Comparison of ENCODE assay signal across 8 cellular contexts in the genomic region with DNA sequence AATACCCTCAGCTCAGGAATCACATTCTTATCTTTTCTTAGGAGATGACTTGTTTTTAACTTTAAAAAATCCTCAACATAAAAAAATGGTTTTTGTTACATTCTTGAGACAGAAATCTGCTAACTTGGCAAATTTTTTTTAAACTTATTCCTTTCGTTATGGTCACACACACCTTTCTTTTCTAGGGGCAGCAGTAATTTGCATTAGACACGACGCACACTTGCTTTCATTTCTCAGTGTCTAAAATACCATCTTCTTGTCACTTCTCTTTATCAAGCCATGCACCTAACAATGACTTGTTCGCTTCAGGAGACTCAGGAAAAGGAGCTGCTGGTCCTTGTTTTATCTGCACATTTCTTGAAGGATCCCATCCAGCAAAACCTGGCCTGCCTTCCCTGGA.
A peak's percentile ranks its signal among the peaks of the same experiment; 100 is the strongest.
DNase-seq lines count a peak whose midpoint lies in the region; ATAC-seq and TF ChIP-seq lines count a peak whose summit lies in the region.

No MANE protein-coding gene starts in this region.

- TF ChIP-seq POLR2A in esophagus squamous epithelium (IDR thresholded peaks at IDR 0.05): no peak

- peak in 1 of 3 donors; percentile 21 for DNase-seq in CD4-positive, CD25-positive, alpha-beta regulatory T cell
- no peak for DNase-seq in activated naive CD8-positive, alpha-beta T cell treated with anti-CD3 and anti-CD28 coated beads, Interleukin-2, amount 50 U/mL, for 24 hours
- no peak for DNase-seq in activated effector memory CD4-positive, alpha-beta T cell treated with anti-CD3 and anti-CD28 coated beads, Interleukin-2, amount 50 U/mL, for 16 hours
- DNase-seq in posterior cingulate gyrus (no peak), DMS114 treated with DMSO at 0.1 percent for 48 hours (lab: John Stamatoyannopoulos, UW; ENCODE audit: unreplicated experiment) (no peak), esophagus squamous epithelium (lab: John Stamatoyannopoulos, UW) (no peak)

- H3K27me3 ChIP-seq in CD4-positive, CD25-positive, alpha-beta regulatory T cell (ENCODE audit: control insufficient read depth, insufficient read depth, low read length): no peaks in the 10 kb centered on the region
- H3K27me3 ChIP-seq in esophagus squamous epithelium: no peaks in the 10 kb centered on the region

- peak overlapping the region; percentile 76 to 95 (median 79) for H3K27ac Mint-ChIP-seq in CD4-positive, CD25-positive, alpha-beta regulatory T cell
- H3K27ac Mint-ChIP-seq in activated naive CD8-positive, alpha-beta T cell treated with anti-CD3 and anti-CD28 coated beads, Interleukin-2, amount 50 U/mL, for 24 hours: peak overlapping the region; percentile 81

- H3K9me3 ChIP-seq in CD4-positive, CD25-positive, alpha-beta regulatory T cell (ENCODE audit: control insufficient read depth in 2 of 2, low read length in 2 of 2): no peaks in the 10 kb centered on the region
- H3K9me3 ChIP-seq in esophagus squamous epithelium: no peaks in the 10 kb centered on the region

- H3K36me3 Mint-ChIP-seq in CD4-positive, CD25-positive, alpha-beta regulatory T cell: peaks cover 6% of the 10 kb centered on the region
- no peaks in the 10 kb centered on the region for H3K36me3 Mint-ChIP-seq in activated naive CD8-positive, alpha-beta T cell treated with anti-CD3 and anti-CD28 coated beads, Interleukin-2, amount 50 U/mL, for 24 hours (ENCODE audit: low read depth)

- H3K9me3 Mint-ChIP-seq in CD4-positive, CD25-positive, alpha-beta regulatory T cell: peaks cover 0 to 10% (median 0%) of the 10 kb centered on the region in 7 donors
- H3K9me3 Mint-ChIP-seq in activated naive CD8-positive, alpha-beta T cell treated with anti-CD3 and anti-CD28 coated beads, Interleukin-2, amount 50 U/mL, for 24 hours: peaks cover 6% of the 10 kb centered on the region

- peak overlapping the region; percentile 60 for H3K27ac ChIP-seq in CD4-positive, CD25-positive, alpha-beta regulatory T cell (ENCODE audit: insufficient read depth, low read length, poor library complexity, severe bottlenecking)
- peak overlapping the region in 2 of 4 donors; percentile 24 to 48 for H3K27ac ChIP-seq in esophagus squamous epithelium

- intact Hi-C loops in posterior cingulate gyrus (cut with DNase I): no loop called here
- intact Hi-C loops in esophagus squamous epithelium (cut with DNase I): no loop called here

- no peak for ATAC-seq in CD4-positive, CD25-positive, alpha-beta regulatory T cell (ENCODE audit: low read depth in 2 of 2)
- ATAC-seq in GM19452 (IDR thresholded peaks at IDR 0.05; ENCODE audit: unreplicated experiment): peak; percentile 67
- peak; percentile 51 for ATAC-seq in HG03378 (IDR thresholded peaks at IDR 0.05; ENCODE audit: unreplicated experiment)
- ATAC-seq in activated naive CD8-positive, alpha-beta T cell treated with anti-CD3 and anti-CD28 coated beads, Interleukin-2, amount 50 U/mL, for 24 hours: no peak

- H3K36me3 ChIP-seq in CD4-positive, CD25-positive, alpha-beta regulatory T cell (ENCODE audit: control insufficient read depth, insufficient read depth, low read length): no peaks in the 10 kb centered on the region
- H3K36me3 ChIP-seq in esophagus squamous epithelium: no peaks in the 10 kb centered on the region

- H3K4me3 ChIP-seq in CD4-positive, CD25-positive, alpha-beta regulatory T cell (ENCODE audit: low read depth, low read length): peak overlapping the region; percentile 73
- H3K4me3 ChIP-seq in esophagus squamous epithelium: no peak overlapping the region

- peaks cover 23 to 55% (median 30%) of the 10 kb centered on the region in 4 donors for H3K4me1 Mint-ChIP-seq in CD4-positive, CD25-positive, alpha-beta regulatory T cell
- H3K4me1 Mint-ChIP-seq in activated naive CD8-positive, alpha-beta T cell treated with anti-CD3 and anti-CD28 coated beads, Interleukin-2, amount 50 U/mL, for 24 hours: peaks cover 40% of the 10 kb centered on the region

- H3K27me3 Mint-ChIP-seq in CD4-positive, CD25-positive, alpha-beta regulatory T cell: peaks cover 4% of the 10 kb centered on the region
- peaks cover 2% of the 10 kb centered on the region for H3K27me3 Mint-ChIP-seq in activated naive CD8-positive, alpha-beta T cell treated with anti-CD3 and anti-CD28 coated beads, Interleukin-2, amount 50 U/mL, for 24 hours

- TF ChIP-seq CTCF in esophagus squamous epithelium (IDR thresholded peaks at IDR 0.05): no peak

- peak overlapping the region; percentile 69 to 93 (median 76) for H3K4me3 Mint-ChIP-seq in CD4-positive, CD25-positive, alpha-beta regulatory T cell
- peak overlapping the region; percentile 55 for H3K4me3 Mint-ChIP-seq in activated naive CD8-positive, alpha-beta T cell treated with anti-CD3 and anti-CD28 coated beads, Interleukin-2, amount 50 U/mL, for 24 hours

- WGBS in esophagus squamous epithelium, 2 donors: 27 to 36% methylated on average over 4 of the region's 4 CpGs

- peaks cover 26% of the 10 kb centered on the region for H3K4me1 ChIP-seq in CD4-positive, CD25-positive, alpha-beta regulatory T cell (ENCODE audit: control insufficient read depth, insufficient read depth, low read length, poor library complexity, severe bottlenecking)
- H3K4me1 ChIP-seq in esophagus squamous epithelium: peaks cover 0 to 14% (median 3%) of the 10 kb centered on the region in 3 donors

Comparison
In these comparisons a context has a peak if more than half of its experiments do, and no peak if none do; other contexts are left out.
1. ATAC-seq: peak in GM19452 (single experiment) and HG03378 (single experiment); none in CD4-positive, CD25-positive, alpha-beta regulatory T cell (0 of 2) and activated naive CD8-positive, alpha-beta T cell treated with anti-CD3 and anti-CD28 coated beads, Interleukin-2, amount 50 U/mL, for 24 hours (single experiment).